Comparison of ENCODE assay signal across 9 cellular contexts in the genomic region with DNA sequence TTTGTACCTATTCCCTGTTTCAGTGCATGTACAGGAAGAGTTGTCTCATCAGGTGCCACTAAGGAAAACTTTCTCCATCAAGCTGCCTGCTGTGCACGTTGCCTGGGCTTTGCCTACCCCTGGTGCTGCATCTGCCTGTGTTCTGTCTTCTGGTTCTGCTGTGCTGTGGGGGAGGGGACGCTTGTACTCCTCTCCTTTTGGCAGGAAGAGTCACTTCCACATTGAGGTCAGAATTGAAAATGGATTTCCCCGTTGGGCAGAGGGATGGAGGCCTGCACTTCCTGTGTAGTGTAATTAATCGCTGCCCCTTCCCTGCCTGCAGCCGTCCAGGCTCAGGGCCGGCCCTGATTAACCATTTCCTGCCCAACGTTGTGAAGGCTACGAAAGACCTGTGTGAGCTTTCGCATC.
A peak's percentile ranks its signal among the peaks of the same experiment; 100 is the strongest.
DNase-seq lines count a peak whose midpoint lies in the region; ATAC-seq and TF ChIP-seq lines count a peak whose summit lies in the region.
"Had no signal": no experiment of that assay in that cellular context is flagged by ENCODE, and none has a peak within 500 bp of the region (broad histone marks: within the 10 kb centered on the region; RNA-seq: fewer than 3 reads in every experiment).

No MANE protein-coding gene starts in this region.

- H3K9me3 ChIP-seq in IMR-90 (ENCODE audit: control insufficient read depth, insufficient read depth, low read length) (no peaks in the 10 kb centered on the region), upper lobe of right lung (no peaks in the 10 kb centered on the region)
- H3K9me3 ChIP-seq: neutrophil had no signal

- H3K4ac ChIP-seq in IMR-90 (ENCODE audit: low read depth, low read length): peak overlapping the region; percentile 46

- H4K5ac ChIP-seq in IMR-90 (ENCODE audit: low read depth, low read length): peak overlapping the region; percentile 46; the same call in 1 of the 2 replicates

- no peak overlapping the region; the same call in 1 of the 2 replicates for H2AK5ac ChIP-seq in IMR-90 (ENCODE audit: low read depth, low read length)

- peaks cover 36% of the 10 kb centered on the region for H3K4me1 Mint-ChIP-seq in activated CD4-positive, alpha-beta memory T cell treated with anti-CD3 and anti-CD28 coated beads, Interleukin-2, amount 10 ng/mL, durations not matched to agents 7 days and 5 days

- DNase-seq in activated CD8-positive, alpha-beta memory T cell treated with anti-CD3 and anti-CD28 coated beads for 24 hours: peak; percentile 64
- DNase-seq in activated CD8-positive, alpha-beta memory T cell treated with anti-CD3 and anti-CD28 coated beads, Interleukin-2, amount 50 U/mL, for 48 hours: no peak
- peak; percentile 67 for DNase-seq in IMR-90
- DNase-seq in activated CD4-positive, alpha-beta memory T cell treated with anti-CD3 and anti-CD28 coated beads, Interleukin-2, amount 10 ng/mL, durations not matched to agents 7 days and 5 days: peak; percentile 43
- peak; percentile 47 for DNase-seq in inferior parietal cortex (ENCODE audit: extremely low spot score)
- DNase-seq in upper lobe of right lung: no peak
- DNase-seq in omental fat pad (ENCODE audit: low spot score): no peak
- DNase-seq in NCI-H2081 (lab: John Stamatoyannopoulos, UW): no peak

- peak overlapping the region; percentile 81 for H2AFZ ChIP-seq in IMR-90 (replicated peaks; ENCODE audit: low read length, poor library complexity)

- H3K14ac ChIP-seq in IMR-90 (replicated peaks; ENCODE audit: low read depth, low read length): no peak overlapping the region; the same call in none of the 2 replicates

- BruUV-seq in IMR-90 (replicated peaks; lab: Mats Ljungman, UMichigan): no TSS peak

- no peaks in the 10 kb centered on the region for H3K36me3 Mint-ChIP-seq in activated CD4-positive, alpha-beta memory T cell treated with anti-CD3 and anti-CD28 coated beads, Interleukin-2, amount 10 ng/mL, durations not matched to agents 7 days and 5 days (ENCODE audit: low read depth)

- H4K20me1 ChIP-seq in IMR-90 (ENCODE audit: insufficient read depth, low read length): no peaks in the 10 kb centered on the region

- H2AK9ac ChIP-seq in IMR-90 (replicated peaks; ENCODE audit: low read depth, low read length, poor library complexity): no peak overlapping the region

- no peak overlapping the region for H3K23ac ChIP-seq in IMR-90 (ENCODE audit: low read depth, low read length)

- CTCF ChIA-PET in IMR-90 (lab: Yijun Ruan, JAX): no interaction called here
- CTCF ChIA-PET in activated CD4-positive, alpha-beta memory T cell treated with anti-CD3 and anti-CD28 coated beads, Interleukin-2, amount 10 ng/mL, durations not matched to agents 7 days and 5 days (lab: Charles Lee): interaction anchor here (1.1 to 7.5 kb wide), 4 partner anchors 177 to 353 kb away, joined by 5 to 73 read pairs (median 6); a partner anchor contains a TSS

- H3K9ac ChIP-seq in IMR-90 (ENCODE audit: low read depth, low read length): no peak overlapping the region

- dilution Hi-C loops in IMR-90 (cut with HindIII; ENCODE audit: low sequenced_read_pairs, unreplicated experiment): no loop called here

- peak overlapping the region; percentile 4 to 6; a peak in 3 of 4 replicates for H4K8ac ChIP-seq in IMR-90 (ENCODE audit: low read depth in 2 of 2, low read length in 2 of 2)

- no peak overlapping the region for H3K4me3 ChIP-seq in IMR-90 (ENCODE audit: insufficient read depth, low read depth, low read length)
- no peak overlapping the region for H3K4me3 ChIP-seq in upper lobe of right lung

- no peak overlapping the region for H3K27ac Mint-ChIP-seq in activated CD4-positive, alpha-beta memory T cell treated with anti-CD3 and anti-CD28 coated beads, Interleukin-2, amount 10 ng/mL, durations not matched to agents 7 days and 5 days

- H2BK120ac ChIP-seq in IMR-90 (ENCODE audit: low read depth, low read length): no peak overlapping the region

- TF ChIP-seq RAD21 in IMR-90 (IDR thresholded peaks at IDR 0.05; ENCODE audit: low read length): no peak

- no peak overlapping the region for H3K27ac ChIP-seq in IMR-90 (ENCODE audit: insufficient read depth, low read length)
- no peak overlapping the region for H3K27ac ChIP-seq in upper lobe of right lung
- H3K27ac ChIP-seq: neutrophil had no signal

- WGBS in IMR-90 (ENCODE audit: extremely low coverage in 2 of 2, insufficient read length in 1 of 2), 2 experiments: 4% methylated on average over 3 of the region's 9 CpGs; no CpG with 5 or more reads in 1 of the 2 experiments

- H3K4me1 ChIP-seq in IMR-90 (ENCODE audit: control insufficient read depth, insufficient read depth, low read length) (peaks cover 19% of the 10 kb centered on the region), upper lobe of right lung (peaks cover 15% of the 10 kb centered on the region)

- H3K9me1 ChIP-seq in IMR-90 (ENCODE audit: insufficient read depth, low read length): peaks cover 5% of the 10 kb centered on the region; the same call in 1 of the 2 replicates

- H3K79me1 ChIP-seq in IMR-90 (ENCODE audit: low read depth in 1 of 2, low read length in 2 of 2): no peaks in the 10 kb centered on the region

- no peak overlapping the region; the same call in 2 of the 3 replicates for H2BK15ac ChIP-seq in IMR-90 (ENCODE audit: low read depth, low read length)

- H4K91ac ChIP-seq in IMR-90 (ENCODE audit: insufficient read depth, low read depth, low read length): no peak overlapping the region

- TF ChIP-seq POLR2A in IMR-90 (IDR thresholded peaks at IDR 0.05; ENCODE audit: low read depth, low read length): no peak

- H3K4me3 Mint-ChIP-seq in activated CD4-positive, alpha-beta memory T cell treated with anti-CD3 and anti-CD28 coated beads, Interleukin-2, amount 10 ng/mL, durations not matched to agents 7 days and 5 days: no peak overlapping the region

- in situ Hi-C loops in IMR-90 (cut with MboI; ENCODE audit: low sequenced_read_pairs): loop anchor here (5.0 kb wide), 2 partner anchors 37 to 177 kb away; no protein-coding TSS in a partner anchor

- ATAC-seq in IMR-90 (ENCODE audit: low read depth) (0 out of 2 replicates have a peak, but pooled peaks have one; percentile 5), upper lobe of right lung (peak; percentile 73), omental fat pad (ENCODE audit: low FRiP score) (no peak)

- intact Hi-C loops in IMR-90 (cut with micrococcal nuclease) (loop anchor here (10.0 kb wide), 1 partner anchor 284 kb away; a partner anchor contains a TSS), upper lobe of right lung (cut with DNase I) (loop anchor here (10.0 kb wide), 1 partner anchor 174 kb away; no protein-coding TSS in a partner anchor)

- H3K27me3 Mint-ChIP-seq in activated CD4-positive, alpha-beta memory T cell treated with anti-CD3 and anti-CD28 coated beads, Interleukin-2, amount 10 ng/mL, durations not matched to agents 7 days and 5 days: peaks cover 8% of the 10 kb centered on the region

- POLR2A ChIA-PET in IMR-90 (lab: Charles Lee; ENCODE audit: unreplicated experiment): no interaction called here
- POLR2A ChIA-PET in activated CD4-positive, alpha-beta memory T cell treated with anti-CD3 and anti-CD28 coated beads, Interleukin-2, amount 10 ng/mL, durations not matched to agents 7 days and 5 days (lab: Charles Lee): interaction anchor here (1.5 to 3.0 kb wide), 2 partner anchors 12 to 386 kb away, joined by 4 to 16 read pairs; no protein-coding TSS in a partner anchor

- no peak overlapping the region; the same call in 1 of the 2 replicates for H3K18ac ChIP-seq in IMR-90 (ENCODE audit: low read depth, low read length)

- H3K27me3 ChIP-seq in IMR-90 (ENCODE audit: control insufficient read depth, insufficient read depth, low read length) (no peaks in the 10 kb centered on the region), upper lobe of right lung (no peaks in the 10 kb centered on the region)

- TF ChIP-seq CTCF in IMR-90 (conservative IDR thresholded peaks at IDR 0.05; ENCODE audit: low read depth, low read length) (no peak), upper lobe of right lung (IDR thresholded peaks at IDR 0.05) (no peak), omental fat pad (IDR thresholded peaks at IDR 0.05) (no peak)

- H3K36me3 ChIP-seq in IMR-90 (ENCODE audit: control insufficient read depth, insufficient read depth, low read length) (no peaks in the 10 kb centered on the region), upper lobe of right lung (no peaks in the 10 kb centered on the region)
- H3K36me3 ChIP-seq: neutrophil had no signal

- no peak overlapping the region for H3K4me2 ChIP-seq in IMR-90 (ENCODE audit: low read depth, low read length)

- no peak overlapping the region for H3K56ac ChIP-seq in IMR-90 (ENCODE audit: extremely low read depth, insufficient read depth, low read length)

- H2BK20ac ChIP-seq in IMR-90 (ENCODE audit: low read depth, low read length): peak overlapping the region; percentile 29; the same call in 1 of the 2 replicates

- H2BK5ac ChIP-seq in IMR-90 (ENCODE audit: low read depth, low read length, poor library complexity, severe bottlenecking): no peak overlapping the region

- H3K9me3 Mint-ChIP-seq in activated CD4-positive, alpha-beta memory T cell treated with anti-CD3 and anti-CD28 coated beads, Interleukin-2, amount 10 ng/mL, durations not matched to agents 7 days and 5 days: no peaks in the 10 kb centered on the region

TF ChIP-seq in IMR-90, 13 proteins besides CTCF, POLR2A, EP300 and RAD21:
- TF ChIP-seq FOS (IDR thresholded peaks at IDR 0.05; ENCODE audit: low read depth, low read length): no peak
- TF ChIP-seq SMC3 (IDR thresholded peaks at IDR 0.05; ENCODE audit: low read depth, low read length): no peak
- no peak for TF ChIP-seq RFX5 (IDR thresholded peaks at IDR 0.05; ENCODE audit: low read depth, low read length)

Comparison
In these comparisons a context has a peak if more than half of its experiments do, and no peak if none do; other contexts are left out.
1. DNase-seq: peak in activated CD8-positive, alpha-beta memory T cell treated with anti-CD3 and anti-CD28 coated beads for 24 hours (single experiment), IMR-90 (single experiment), activated CD4-positive, alpha-beta memory T cell treated with anti-CD3 and anti-CD28 coated beads, Interleukin-2, amount 10 ng/mL, durations not matched to agents 7 days and 5 days (single experiment) and inferior parietal cortex (single experiment); none in activated CD8-positive, alpha-beta memory T cell treated with anti-CD3 and anti-CD28 coated beads, Interleukin-2, amount 50 U/mL, for 48 hours (single experiment), upper lobe of right lung (single experiment), omental fat pad (single experiment) and NCI-H2081 (0 of 2).